In the genomic region with DNA sequence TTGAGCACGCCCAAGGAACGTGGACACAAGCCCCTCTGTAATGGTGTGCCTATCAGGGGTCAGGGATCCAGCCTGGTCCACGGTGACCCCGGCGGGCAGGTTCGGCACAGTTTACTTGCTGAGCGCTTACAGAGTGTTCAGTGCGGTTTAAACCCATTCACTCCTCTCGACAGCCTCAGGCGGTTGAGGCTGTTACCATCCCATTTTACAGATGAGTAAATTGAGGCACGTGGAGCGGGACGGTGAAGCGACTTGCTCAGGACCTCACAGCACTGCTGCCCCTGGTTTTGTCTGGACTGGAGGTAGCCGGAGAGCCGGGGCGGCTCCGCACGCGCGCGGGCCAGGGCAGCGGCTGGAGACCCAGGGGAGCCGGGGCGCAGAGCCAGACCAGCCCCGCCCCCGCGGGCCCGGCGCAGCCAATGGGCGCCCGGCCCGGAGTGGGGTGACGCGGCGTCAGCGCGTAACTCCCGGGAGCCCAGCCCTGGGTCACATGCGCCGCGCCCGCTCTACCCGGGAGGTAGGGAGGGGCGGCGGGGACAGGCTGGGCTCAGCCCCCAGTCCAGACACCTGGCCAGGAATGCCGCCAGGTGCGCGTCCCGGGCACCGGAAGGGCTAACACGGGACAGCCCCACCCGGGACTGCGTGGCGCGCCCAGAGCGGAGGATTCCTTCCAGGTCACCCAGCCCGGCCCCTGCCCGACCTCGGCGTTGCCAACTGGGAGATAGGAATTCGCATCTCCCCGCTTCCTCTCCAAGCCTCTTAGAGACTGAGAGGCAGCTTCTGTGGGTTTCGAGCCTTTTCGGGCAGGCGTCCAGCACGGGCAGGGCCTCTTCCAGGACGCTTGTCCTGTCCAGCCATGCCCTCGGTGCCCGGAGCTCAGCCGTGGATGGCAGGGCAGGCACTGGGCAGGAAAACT, we compare ENCODE assay signal across 8 cellular contexts. TPM values are rescaled to one million over a fixed set of nuclear protein-coding genes. Genes with fewer than 3 reads are reported as not detected.
DNase-seq lines count a peak whose midpoint lies in the region; ATAC-seq and TF ChIP-seq lines count a peak whose summit lies in the region.

No MANE protein-coding gene starts in this region.

- H3K27me3 ChIP-seq in BJ (ENCODE audit: control insufficient read depth, insufficient read depth, low read length) (no peaks in the 10 kb centered on the region), endodermal cell (ENCODE audit: control insufficient read depth, insufficient read depth, low read length, poor library complexity, severe bottlenecking) (no peaks in the 10 kb centered on the region)

- peaks cover 40% of the 10 kb centered on the region for H3K4me1 Mint-ChIP-seq in endodermal cell

- H3K36me3 Mint-ChIP-seq in endodermal cell (ENCODE audit: low read depth): no peaks in the 10 kb centered on the region

- H3K9me3 Mint-ChIP-seq in endodermal cell: no peaks in the 10 kb centered on the region

- H3K36me3 ChIP-seq in BJ (ENCODE audit: control insufficient read depth, insufficient read depth, low read length): peaks cover under 1% of the 10 kb centered on the region; the same call in 1 of the 2 replicates
- no peaks in the 10 kb centered on the region for H3K36me3 ChIP-seq in endodermal cell (ENCODE audit: control insufficient read depth, insufficient read depth, low read length)
- H3K36me3 ChIP-seq in mesodermal cell (ENCODE audit: control insufficient read depth, insufficient read depth, low read length): peaks cover 5% of the 10 kb centered on the region

- H3K27ac Mint-ChIP-seq in endodermal cell: peak overlapping the region; percentile 96

- CTCF ChIA-PET in BJ (lab: Yijun Ruan, JAX): interaction anchor here (0.6 to 2.9 kb wide), 6 partner anchors 12 to 323 kb away, joined by 3 to 12 read pairs (median 4); no protein-coding TSS in a partner anchor

- peak overlapping the region; percentile 64 for H3K9ac ChIP-seq in endodermal cell (ENCODE audit: extremely low read depth, low read length, poor library complexity, severe bottlenecking)

- H3K9me3 ChIP-seq in endodermal cell (ENCODE audit: control insufficient read depth, low read length) (no peaks in the 10 kb centered on the region), mesodermal cell (ENCODE audit: control insufficient read depth, low read length) (no peaks in the 10 kb centered on the region)

- peak; percentile 58 for ATAC-seq in GM19328 (IDR thresholded peaks at IDR 0.05; ENCODE audit: unreplicated experiment)
- ATAC-seq in HG03521 (IDR thresholded peaks at IDR 0.05; ENCODE audit: unreplicated experiment): peak; percentile 57

- peak overlapping the region; percentile 81 for H3K27ac ChIP-seq in endodermal cell (ENCODE audit: low read depth, low read length)
- peak overlapping the region; percentile 92 for H3K27ac ChIP-seq in mesodermal cell (ENCODE audit: low read depth, low read length, severe bottlenecking)

- H3K4me3 ChIP-seq in BJ (ENCODE audit: low read depth, low read length) (peak overlapping the region; percentile 45), endodermal cell (ENCODE audit: low read length) (peak overlapping the region; percentile 70), mesodermal cell (ENCODE audit: extremely low read depth, insufficient read depth, low read length, poor library complexity, severe bottlenecking) (peak overlapping the region; percentile 29)

- DNase-seq in BJ (ENCODE audit: low read depth) (peak; percentile 44), endodermal cell (peak; percentile 98)
- peak; percentile 61 for DNase-seq in NK-92 treated with Interleukin-12 subunit alpha and Interleukin-12 subunit beta, amount 100 ng/mL, for 24 hours (lab: John Stamatoyannopoulos, UW)
- DNase-seq in activated CD8-positive, alpha-beta memory T cell treated with anti-CD3 and anti-CD28 coated beads, Interleukin-2, amount 50 U/mL, for 48 hours: peak; percentile 91
- peak; percentile 60 to 65 for DNase-seq in stimulated activated CD8-positive, alpha-beta memory T cell treated with anti-CD3 and anti-CD28 coated beads, Interleukin-15, amount 100 ng/mL, for 4 hours (ENCODE audit: low read depth in 2 of 2)

- H3K27me3 Mint-ChIP-seq in endodermal cell (ENCODE audit: insufficient read depth): no peaks in the 10 kb centered on the region

- peak overlapping the region; percentile 53 for H3K4me3 Mint-ChIP-seq in endodermal cell

- H3K4me1 ChIP-seq in endodermal cell (ENCODE audit: control insufficient read depth, insufficient read depth, low read length) (peaks cover 12% of the 10 kb centered on the region), mesodermal cell (ENCODE audit: control insufficient read depth, insufficient read depth, low read length, poor library complexity, severe bottlenecking) (peaks cover 40% of the 10 kb centered on the region)

- POLR2A ChIA-PET in BJ (lab: Charles Lee): interaction anchor here (0.5 kb wide), 1 partner anchor 79 kb away, joined by 13 read pairs; no protein-coding TSS in a partner anchor

- TF ChIP-seq CTCF in BJ (IDR thresholded peaks at IDR 0.05; ENCODE audit: insufficient read depth, low read depth, low read length) (no peak), endodermal cell (conservative IDR thresholded peaks at IDR 0.05) (no peak)

- 13 to 16% methylated on average over 34 to 71 of the region's 71 CpGs for WGBS in endodermal cell (ENCODE audit: insufficient coverage in 1 of 2, insufficient read length in 1 of 2), 2 experiments
- WGBS in mesodermal cell (ENCODE audit: insufficient coverage in 2 of 2), 2 experiments: 7 to 12% methylated on average over 57 to 59 of the region's 71 CpGs

RNA-seq across cellular contexts. Expression of gene SREBF1, which starts 3.3 kb away (rescaled TPM):
- polyA plus RNA-seq in BJ (2011; rRNA removed): 14.2 and 27.7 TPM in 2 replicates
- polyA minus RNA-seq in BJ (2011; rRNA and poly(A)+ RNA removed): 21.8 and 36.8 TPM in 2 replicates
- 10 to 100 TPM; 39.0 to 58.2 TPM for total RNA-seq in endodermal cell
- 69.1 TPM for polyA plus RNA-seq in endodermal cell (2013, experiment 1 of 2)
- polyA plus RNA-seq in endodermal cell (2013, experiment 2 of 2): 66.7 TPM
- polyA plus RNA-seq in mesodermal cell (2013, experiment 1 of 2): 51.2 TPM
- polyA plus RNA-seq in mesodermal cell (2013, experiment 2 of 2): 44.7 TPM

Comparison
In these comparisons a context has a peak if more than half of its experiments do, and no peak if none do; other contexts are left out.
1. Peak in every context shown above with its lines: DNase-seq, ATAC-seq, H3K4me3 ChIP-seq and H3K27ac ChIP-seq.
2. DNase-seq: peak in every context shown above with its lines; median percentile 98 in endodermal cell; 91 in activated CD8-positive, alpha-beta memory T cell treated with anti-CD3 and anti-CD28 coated beads, Interleukin-2, amount 50 U/mL, for 48 hours; 62 in stimulated activated CD8-positive, alpha-beta memory T cell treated with anti-CD3 and anti-CD28 coated beads, Interleukin-15, amount 100 ng/mL, for 4 hours; 61 in NK-92 treated with Interleukin-12 subunit alpha and Interleukin-12 subunit beta, amount 100 ng/mL, for 24 hours; 44 in BJ.